29 cellular contexts compared by ENCODE assay signal in the genomic region with DNA sequence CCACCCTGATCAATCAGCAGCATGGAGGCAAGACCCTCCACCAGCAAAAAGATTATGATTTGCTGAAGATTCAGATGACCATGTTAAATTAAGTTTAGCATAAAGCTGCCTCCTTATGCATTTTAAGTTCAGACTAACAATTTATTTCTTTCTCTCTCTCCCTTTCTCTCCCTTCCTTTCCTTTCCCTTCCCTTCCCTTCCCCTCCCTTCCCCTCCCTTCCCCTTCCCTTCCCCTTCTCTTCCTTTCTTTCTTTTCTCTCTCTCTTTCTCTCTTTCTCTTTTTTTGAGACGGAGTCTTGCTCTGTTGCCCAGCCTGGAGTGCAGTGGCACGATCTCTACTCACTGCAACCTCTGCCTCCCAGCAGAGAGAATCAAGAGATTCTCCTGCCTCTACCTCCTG. TPM values are rescaled to one million over a fixed set of nuclear protein-coding genes. Genes with fewer than 3 reads are reported as not detected.
DNase-seq lines count a peak whose midpoint lies in the region; ATAC-seq and TF ChIP-seq lines count a peak whose summit lies in the region.
"Had no signal": no experiment of that assay in that cellular context is flagged by ENCODE, and none has a peak within 500 bp of the region (broad histone marks: within the 10 kb centered on the region; RNA-seq: fewer than 3 reads in every experiment).

No MANE protein-coding gene starts in this region.

- no peak for DNase-seq in CD4-positive, alpha-beta memory T cell
- DNase-seq in neural crest cell (ENCODE audit: low read depth, low spot score), result no peak
- no peak for DNase-seq in foreskin melanocyte
- DNase-seq in NCI-H2171 treated with DMSO at 0.1 percent for 48 hours (lab: John Stamatoyannopoulos, UW), result no peak
- DNase-seq: activated CD4-positive, alpha-beta T cell treated with anti-CD3 and anti-CD28 coated beads, Interleukin-2, amount 50 U/mL, for 1 hour; activated CD8-positive, alpha-beta memory T cell treated with anti-CD3 and anti-CD28 coated beads, Interleukin-2, amount 10 ng/mL, durations not matched to agents 7 days and 5 days; activated naive CD4-positive, alpha-beta T cell treated with Interleukin-2 at 50 U/mL for 16 hours; activated T-cell treated with anti-CD3 and anti-CD28 coated beads, Interleukin-2, amount 50 U/mL, for 48 hours; amniotic stem cell; brain microvascular endothelial cell; DMS 273 treated with DMSO at 0.1 percent for 48 hours; dorsolateral prefrontal cortex; EL; esophagus squamous epithelium; heart right ventricle; kidney; left ventricle myocardium superior; mesendoderm; NCI-H1417 treated with DMSO at 0.1 percent for 48 hours; NCI-H2029 treated with DMSO at 0.1 percent for 48 hours; NCI-H226; NCI-H526 treated with DMSO at 0.1 percent for 48 hours; Peyer's patch; SHP77; T-helper 9 cell had no signal

- H3K9me3 ChIP-seq in CD4-positive, alpha-beta memory T cell (ENCODE audit: control insufficient read depth in 1 of 2, low read length in 2 of 2), result no peaks in the 10 kb centered on the region
- no peaks in the 10 kb centered on the region for H3K9me3 ChIP-seq in HEK293 (ENCODE audit: control insufficient read depth, insufficient read depth, low read depth, low read length)
- H3K9me3 ChIP-seq: esophagus squamous epithelium, heart right ventricle, Peyer's patch had no signal

- no peak for ATAC-seq in GM21381 (IDR thresholded peaks at IDR 0.05; ENCODE audit: unreplicated experiment)
- ATAC-seq: activated CD8-positive, alpha-beta memory T cell treated with anti-CD3 and anti-CD28 coated beads, Interleukin-2, amount 10 ng/mL, durations not matched to agents 7 days and 5 days; heart right ventricle; left ventricle myocardium superior; stimulated activated effector memory CD8-positive, alpha-beta T cell treated with anti-CD3 and anti-CD28 coated beads, Interleukin-12 subunit alpha, Interleukin-12 subunit beta, amount 100 ng/mL, for 72 hours had no signal

- H3K4me1 ChIP-seq in CD4-positive, alpha-beta memory T cell (ENCODE audit: insufficient read depth, low read length), result peaks cover 20% of the 10 kb centered on the region
- H3K4me1 ChIP-seq in HEK293 (ENCODE audit: control insufficient read depth, insufficient read depth, low read length), result peaks cover 6% of the 10 kb centered on the region; the same call in 1 of the 2 replicates

- no peaks in the 10 kb centered on the region for H3K9me3 Mint-ChIP-seq in CD4-positive, alpha-beta memory T cell
- H3K9me3 Mint-ChIP-seq in brain, result peaks cover 0 to 2% (median 0%) of the 10 kb centered on the region in 5 experiments
- H3K9me3 Mint-ChIP-seq in neural crest cell, result no peaks in the 10 kb centered on the region
- H3K9me3 Mint-ChIP-seq: stimulated activated effector memory CD8-positive, alpha-beta T cell treated with anti-CD3 and anti-CD28 coated beads, Interleukin-12 subunit alpha, Interleukin-12 subunit beta, amount 100 ng/mL, for 72 hours had no signal

- POLR2A ChIA-PET in CD4-positive, alpha-beta memory T cell (lab: Charles Lee; ENCODE audit: partially characterized antibody), result no interaction called here
- POLR2A ChIA-PET in HEK293 (lab: Yijun Ruan, JAX), result no interaction called here

- intact Hi-C loops in CD4-positive, alpha-beta memory T cell (cut with micrococcal nuclease), result loop anchor here (5.0 kb wide), 1 partner anchor 169 kb away; a partner anchor contains a TSS

- peaks cover 0 to 5% of the 10 kb centered on the region in 2 donors for H3K36me3 Mint-ChIP-seq in CD4-positive, alpha-beta memory T cell
- no peaks in the 10 kb centered on the region for H3K36me3 Mint-ChIP-seq in brain
- no peaks in the 10 kb centered on the region for H3K36me3 Mint-ChIP-seq in neural crest cell (ENCODE audit: low read depth)

- H3K4me3 Mint-ChIP-seq in CD4-positive, alpha-beta memory T cell, result peak overlapping the region in 6 of 8 donors; percentile 24 to 93 (median 76)
- peak overlapping the region in 4 of 5 experiments; percentile 58 to 93 (median 72) for H3K4me3 Mint-ChIP-seq in brain
- H3K4me3 Mint-ChIP-seq in neural crest cell, result peak overlapping the region; percentile 67

- peaks cover 15 to 31% (median 25%) of the 10 kb centered on the region in 4 donors for H3K4me1 Mint-ChIP-seq in CD4-positive, alpha-beta memory T cell
- H3K4me1 Mint-ChIP-seq in brain (peaks cover 45% of the 10 kb centered on the region), neural crest cell (peaks cover 24% of the 10 kb centered on the region)

- no peaks in the 10 kb centered on the region for H3K27me3 ChIP-seq in CD4-positive, alpha-beta memory T cell (ENCODE audit: insufficient read depth, low read length)
- H3K27me3 ChIP-seq: brain microvascular endothelial cell, dorsolateral prefrontal cortex, esophagus squamous epithelium, heart right ventricle, Peyer's patch had no signal

- TF ChIP-seq CTCF in HEK293 (tag by site-specific recombination; IDR thresholded peaks at IDR 0.05) (no peak), brain (conservative IDR thresholded peaks at IDR 0.05) (no peak), neural crest cell (conservative IDR thresholded peaks at IDR 0.05) (no peak)

- CTCF ChIA-PET in CD4-positive, alpha-beta memory T cell (lab: Charles Lee; ENCODE audit: partially characterized antibody), result no interaction called here
- CTCF ChIA-PET in HEK293 (lab: Yijun Ruan, JAX), result interaction anchor here (0.7 to 2.9 kb wide), 2 partner anchors 16 to 23 kb away, joined by 5 to 18 read pairs; no protein-coding TSS in a partner anchor

- no peaks in the 10 kb centered on the region for H3K36me3 ChIP-seq in CD4-positive, alpha-beta memory T cell (ENCODE audit: insufficient read depth, low read length)
- H3K36me3 ChIP-seq in HEK293 (ENCODE audit: control insufficient read depth in 2 of 2, insufficient read depth in 1 of 2, low read length in 2 of 2), result peaks cover 0 to 4% of the 10 kb centered on the region in 2 experiments; a peak in 2 of 3 replicates
- H3K36me3 ChIP-seq: brain microvascular endothelial cell, esophagus squamous epithelium, heart right ventricle, Peyer's patch had no signal

- H3K27ac Mint-ChIP-seq in CD4-positive, alpha-beta memory T cell, result peak overlapping the region in 3 of 7 donors; percentile 50 to 90 (median 70)
- H3K27ac Mint-ChIP-seq in brain (no peak overlapping the region), neural crest cell (ENCODE audit: unreplicated experiment) (no peak overlapping the region)
- H3K27ac Mint-ChIP-seq: activated CD8-positive, alpha-beta memory T cell treated with anti-CD3 and anti-CD28 coated beads, Interleukin-2, amount 10 ng/mL, durations not matched to agents 7 days and 5 days had no signal

- no peak overlapping the region for H3K4me3 ChIP-seq in CD4-positive, alpha-beta memory T cell (ENCODE audit: low read length in 2 of 2)
- H3K4me3 ChIP-seq in HEK293 (ENCODE audit: low read depth, low read length), result no peak overlapping the region

- peaks cover 0 to 3% of the 10 kb centered on the region in 2 donors for H3K27me3 Mint-ChIP-seq in CD4-positive, alpha-beta memory T cell
- H3K27me3 Mint-ChIP-seq in brain (peaks cover 4% of the 10 kb centered on the region), neural crest cell (ENCODE audit: low read depth) (no peaks in the 10 kb centered on the region)

- H3K27ac ChIP-seq in CD4-positive, alpha-beta memory T cell (ENCODE audit: low read depth, low read length), result no peak overlapping the region
- H3K27ac ChIP-seq in HEK293 (ENCODE audit: extremely low read depth, low read depth, low read length), result no peak overlapping the region
- H3K27ac ChIP-seq: brain microvascular endothelial cell, heart right ventricle, Peyer's patch had no signal

TF ChIP-seq in HEK293, 187 proteins besides CTCF, POLR2A, EP300 and RAD21:
- TF ChIP-seq ZNF394 (tag by site-specific recombination; IDR thresholded peaks at IDR 0.05; ENCODE audit: borderline replicate concordance) (no peak), PRDM1 (tag by site-specific recombination; IDR thresholded peaks at IDR 0.05) (peak; percentile 92)

RNA-seq across cellular contexts. Expression of a gene that starts 1.4 kb away (rescaled TPM):
- under 1 TPM; 0.19 to 0.38 TPM for total RNA-seq in CD4-positive, alpha-beta memory T cell
- polyA plus RNA-seq in CD4-positive, alpha-beta memory T cell, result under 1 TPM in 1 of 2 donors, not detected in 1; 0.16 TPM
- polyA plus RNA-seq in brain (ENCODE audit: insufficient read depth, low read depth, low replicate concordance), result 35.0 TPM
- total RNA-seq in neural crest cell, result 59.2 and 60.4 TPM in 2 replicates

Comparison
In these comparisons a context has a peak if more than half of its experiments do, and no peak if none do; other contexts are left out.
1. RNA of a gene that starts 1.4 kb away (total RNA-seq): 59.2 to 60.4 TPM in neural crest cell; 0.19 to 0.38 TPM in CD4-positive, alpha-beta memory T cell; every median in the first group is over 10 times any median in the second.
2. Peak in every context shown above with its lines, with median percentiles within 50 percentile points of each other: H3K4me3 Mint-ChIP-seq.